Comparison of ENCODE assay signal across 2 cellular contexts in genomic region chr9:95360866-95361265, GRCh38.
TF ChIP-seq lines count a peak whose summit lies in the region.

No MANE protein-coding gene starts in this region.

TF ChIP-seq in GM23338, 12 proteins besides CTCF, POLR2A, EP300 and RAD21 (continued from another document):
- no peak for TF ChIP-seq ZNF462 (CRISPR knock-in tag; IDR thresholded peaks at IDR 0.05)
- TF ChIP-seq JUNB (IDR thresholded peaks at IDR 0.05; ENCODE audit: unreplicated experiment) = no peak
- no peak for TF ChIP-seq POLR2AphosphoS5 (IDR thresholded peaks at IDR 0.05; ENCODE audit: low read depth)

TF ChIP-seq in SK-N-SH treated with all-trans-retinoic acid at 6 μM for 48 hours, 23 proteins besides CTCF, POLR2A, EP300 and RAD21 (continued from another document):
- TF ChIP-seq PATZ1 (CRISPR knock-in tag; IDR thresholded peaks at IDR 0.05; ENCODE audit: borderline replicate concordance) (no peak), TOX (CRISPR knock-in tag; IDR thresholded peaks at IDR 0.05; ENCODE audit: borderline replicate concordance) (no peak), PPARA (CRISPR knock-in tag; IDR thresholded peaks at IDR 0.05; ENCODE audit: borderline replicate concordance) (no peak), ZNF70 (CRISPR knock-in tag; IDR thresholded peaks at IDR 0.05) (no peak)
